Comparison of ENCODE assay signal across 1 cellular context in genomic region chr7:142925413-142925812, GRCh38.
TF ChIP-seq lines count a peak whose summit lies in the region.

No MANE protein-coding gene starts in this region.

TF ChIP-seq in GM12878, 131 proteins besides CTCF, POLR2A, EP300 and RAD21:
- TF ChIP-seq HCFC1 (IDR thresholded peaks at IDR 0.05; ENCODE audit: low read length) (no peak), KDM1A (IDR thresholded peaks at IDR 0.05; ENCODE audit: borderline replicate concordance) (no peak), POLR2AphosphoS2 (IDR thresholded peaks at IDR 0.05; ENCODE audit: low read depth, low read length) (no peak), TAF1 (IDR thresholded peaks at IDR 0.05; ENCODE audit: borderline replicate concordance, low read depth, low read length) (no peak), REST (IDR thresholded peaks at IDR 0.05; ENCODE audit: low read depth, low read length) (no peak), ZBED1 (IDR thresholded peaks at IDR 0.05; ENCODE audit: borderline replicate concordance) (no peak), ZBTB4 (CRISPR knock-in tag; IDR thresholded peaks at IDR 0.05) (no peak)
- TF ChIP-seq, protein P1, sequence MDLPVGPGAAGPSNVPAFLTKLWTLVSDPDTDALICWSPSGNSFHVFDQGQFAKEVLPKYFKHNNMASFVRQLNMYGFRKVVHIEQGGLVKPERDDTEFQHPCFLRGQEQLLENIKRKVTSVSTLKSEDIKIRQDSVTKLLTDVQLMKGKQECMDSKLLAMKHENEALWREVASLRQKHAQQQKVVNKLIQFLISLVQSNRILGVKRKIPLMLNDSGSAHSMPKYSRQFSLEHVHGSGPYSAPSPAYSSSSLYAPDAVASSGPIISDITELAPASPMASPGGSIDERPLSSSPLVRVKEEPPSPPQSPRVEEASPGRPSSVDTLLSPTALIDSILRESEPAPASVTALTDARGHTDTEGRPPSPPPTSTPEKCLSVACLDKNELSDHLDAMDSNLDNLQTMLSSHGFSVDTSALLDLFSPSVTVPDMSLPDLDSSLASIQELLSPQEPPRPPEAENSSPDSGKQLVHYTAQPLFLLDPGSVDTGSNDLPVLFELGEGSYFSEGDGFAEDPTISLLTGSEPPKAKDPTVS (IDR thresholded peaks at IDR 0.05; ENCODE audit: low read depth, low read length): no peak
- TF ChIP-seq, protein P2, sequence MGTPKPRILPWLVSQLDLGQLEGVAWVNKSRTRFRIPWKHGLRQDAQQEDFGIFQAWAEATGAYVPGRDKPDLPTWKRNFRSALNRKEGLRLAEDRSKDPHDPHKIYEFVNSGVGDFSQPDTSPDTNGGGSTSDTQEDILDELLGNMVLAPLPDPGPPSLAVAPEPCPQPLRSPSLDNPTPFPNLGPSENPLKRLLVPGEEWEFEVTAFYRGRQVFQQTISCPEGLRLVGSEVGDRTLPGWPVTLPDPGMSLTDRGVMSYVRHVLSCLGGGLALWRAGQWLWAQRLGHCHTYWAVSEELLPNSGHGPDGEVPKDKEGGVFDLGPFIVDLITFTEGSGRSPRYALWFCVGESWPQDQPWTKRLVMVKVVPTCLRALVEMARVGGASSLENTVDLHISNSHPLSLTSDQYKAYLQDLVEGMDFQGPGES (IDR thresholded peaks at IDR 0.05): no peak
